In the genomic region with DNA sequence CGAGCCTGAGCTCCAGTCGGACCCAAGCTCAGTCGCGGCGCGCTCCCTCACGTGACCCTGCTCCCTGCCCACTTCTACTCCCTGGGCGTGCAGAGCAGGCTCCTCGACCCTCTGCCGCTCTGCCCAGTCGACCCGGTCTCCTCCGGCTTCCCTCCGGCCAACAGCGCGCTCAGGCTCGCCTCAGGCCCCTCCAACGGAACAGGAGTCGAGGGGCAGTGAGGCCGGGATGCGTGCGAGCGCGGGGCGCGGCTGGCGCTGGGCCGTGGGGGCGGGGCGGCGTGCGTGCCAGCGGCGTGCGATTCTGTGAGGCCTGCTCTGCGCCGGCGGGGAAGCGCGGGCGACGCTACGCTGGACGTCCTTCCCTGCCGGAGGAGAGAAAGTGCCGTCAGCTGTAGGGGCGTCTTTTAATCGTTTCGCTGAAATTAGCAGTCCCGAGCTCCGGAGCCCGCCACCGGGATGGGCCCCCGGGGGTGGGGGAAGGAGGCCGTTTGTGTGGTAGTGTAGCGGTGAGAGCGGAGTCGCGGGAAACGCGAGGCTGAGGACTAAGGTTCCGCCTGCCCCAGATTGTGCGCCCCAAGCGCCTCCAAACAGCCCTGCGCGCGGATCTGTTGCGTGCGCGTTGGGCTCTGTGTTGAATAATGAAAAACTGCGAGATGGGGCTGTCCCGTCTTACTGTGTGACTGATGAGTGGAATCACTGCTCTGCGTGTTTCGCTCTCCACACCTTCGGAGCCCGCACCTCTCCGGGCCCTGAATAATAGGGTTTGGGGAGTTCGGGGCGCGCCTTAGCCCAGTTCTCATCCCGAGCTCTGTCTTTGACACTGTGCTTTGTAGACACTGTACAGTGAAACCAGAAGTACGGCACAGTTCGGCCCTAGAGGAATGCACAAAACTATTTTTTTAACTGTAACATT, we compare ENCODE assay signal across 8 cellular contexts.
DNase-seq lines count a peak whose midpoint lies in the region; ATAC-seq lines count a peak whose summit lies in the region.

A gene with protein sequence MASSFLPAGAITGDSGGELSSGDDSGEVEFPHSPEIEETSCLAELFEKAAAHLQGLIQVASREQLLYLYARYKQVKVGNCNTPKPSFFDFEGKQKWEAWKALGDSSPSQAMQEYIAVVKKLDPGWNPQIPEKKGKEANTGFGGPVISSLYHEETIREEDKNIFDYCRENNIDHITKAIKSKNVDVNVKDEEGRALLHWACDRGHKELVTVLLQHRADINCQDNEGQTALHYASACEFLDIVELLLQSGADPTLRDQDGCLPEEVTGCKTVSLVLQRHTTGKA (minus strand): TSS at position 217 of the 913 bp plus-strand sequence. CDS start 311 bp downstream, outside the sequence.

- ATAC-seq in GM19452 (IDR thresholded peaks at IDR 0.05; ENCODE audit: unreplicated experiment) (peak; percentile 85), HG03575 (IDR thresholded peaks at IDR 0.05; ENCODE audit: extremely low read depth, insufficient number of reproducible peaks, low FRiP score, unreplicated experiment) (peak; percentile 56)

- DNase-seq in COLO668 (lab: John Stamatoyannopoulos, UW; ENCODE audit: unreplicated experiment): peak; percentile 94
- DNase-seq in NCI-H82 treated with DMSO at 0.1 percent for 48 hours (lab: John Stamatoyannopoulos, UW; ENCODE audit: unreplicated experiment): peak; percentile 59
- DNase-seq in activated CD8-positive, alpha-beta memory T cell treated with anti-CD3 and anti-CD28 coated beads for 1 hour (ENCODE audit: extremely low read depth in 1 of 2, low read depth in 1 of 2): peak; percentile 63 to 70
- peak; percentile 66 for DNase-seq in effector CD8-positive, alpha-beta T cell (lab: John Stamatoyannopoulos, UW)
- DNase-seq in medulla oblongata (ENCODE audit: extremely low spot score): peak; percentile 85
- DNase-seq in stimulated activated CD8-positive, alpha-beta memory T cell treated with anti-CD3 and anti-CD28 coated beads, Interleukin-12 subunit alpha, Interleukin-12 subunit beta, amount 100 ng/mL, for 1 hour (ENCODE audit: low read depth): peak; percentile 73

Comparison
In these comparisons a context has a peak if more than half of its experiments do, and no peak if none do; other contexts are left out.
1. Peak in every context shown above with its lines: DNase-seq and ATAC-seq.